Comparison of ENCODE assay signal across 17 cellular contexts in genomic region chr7:115559877-115560276, GRCh38.
A peak's percentile ranks its signal among the peaks of the same experiment; 100 is the strongest.
DNase-seq lines count a peak whose midpoint lies in the region; ATAC-seq and TF ChIP-seq lines count a peak whose summit lies in the region.
"Had no signal": no experiment of that assay in that cellular context is flagged by ENCODE, and none has a peak within 500 bp of the region (broad histone marks: within the 10 kb centered on the region; RNA-seq: fewer than 3 reads in every experiment).

No MANE protein-coding gene starts in this region.

- no peaks in the 10 kb centered on the region for H3K36me3 Mint-ChIP-seq in type B pancreatic cell
- H3K36me3 Mint-ChIP-seq: CD4-positive, CD25-positive, alpha-beta regulatory T cell; CD8-positive, alpha-beta T cell had no signal

- no peak overlapping the region for H3K27ac Mint-ChIP-seq in type B pancreatic cell
- H3K27ac Mint-ChIP-seq: B cell; CD4-positive, CD25-positive, alpha-beta regulatory T cell; CD8-positive, alpha-beta T cell had no signal

- DNase-seq in adipocyte (ENCODE audit: low read depth) (peak; percentile 69), fibroblast of peridontal ligament (ENCODE audit: extremely low read depth) (peak; percentile 82), type B pancreatic cell (ENCODE audit: extremely low spot score, unreplicated experiment) (no peak), T-helper 2 cell (no peak)
- DNase-seq: Caco-2; CD4-positive, CD25-positive, alpha-beta regulatory T cell; CD8-positive, alpha-beta T cell; DMS153; DND-41; GDM1; GOT3 had no signal

- ATAC-seq in HG02642 (IDR thresholded peaks at IDR 0.05; ENCODE audit: poor library complexity, unreplicated experiment) (no peak), GM19035 (IDR thresholded peaks at IDR 0.05; ENCODE audit: unreplicated experiment) (no peak)
- ATAC-seq: CD8-positive, alpha-beta T cell; GM12878 had no signal

- no peaks in the 10 kb centered on the region for H3K36me3 ChIP-seq in adipocyte (ENCODE audit: control insufficient read depth, insufficient read depth, low read length, severe bottlenecking)
- H3K36me3 ChIP-seq: BLaER1, HAP-1 had no signal

- no peaks in the 10 kb centered on the region for H3K4me1 Mint-ChIP-seq in type B pancreatic cell (ENCODE audit: unreplicated experiment)
- H3K4me1 Mint-ChIP-seq: B cell; CD4-positive, CD25-positive, alpha-beta regulatory T cell had no signal

- TF ChIP-seq CTCF in type B pancreatic cell (conservative IDR thresholded peaks at IDR 0.05) = peak; percentile 52

- no peak overlapping the region for H3K4me3 ChIP-seq in adipocyte (ENCODE audit: low read length)
- H3K4me3 ChIP-seq: BLaER1, GM12878, HAP-1 had no signal

- no peaks in the 10 kb centered on the region for H3K9me3 ChIP-seq in adipocyte (ENCODE audit: control insufficient read depth, low read length)
- H3K9me3 ChIP-seq: BLaER1, Caco-2, HAP-1 had no signal

- H3K27me3 Mint-ChIP-seq in type B pancreatic cell = no peaks in the 10 kb centered on the region
- H3K27me3 Mint-ChIP-seq: B cell; CD4-positive, CD25-positive, alpha-beta regulatory T cell had no signal

- H3K27me3 ChIP-seq in adipocyte (replicated peaks; ENCODE audit: control insufficient read depth, insufficient read depth, low read length) = no peaks in the 10 kb centered on the region
- H3K27me3 ChIP-seq: BLaER1 had no signal

- H3K4me3 Mint-ChIP-seq in type B pancreatic cell = no peak overlapping the region
- H3K4me3 Mint-ChIP-seq: B cell; CD4-positive, CD25-positive, alpha-beta regulatory T cell; CD8-positive, alpha-beta T cell had no signal

- no peaks in the 10 kb centered on the region for H3K9me3 Mint-ChIP-seq in type B pancreatic cell
- H3K9me3 Mint-ChIP-seq: CD8-positive, alpha-beta T cell had no signal

- no peak overlapping the region for H3K9ac ChIP-seq in adipocyte (ENCODE audit: low read length)
- H3K9ac ChIP-seq: BLaER1 had no signal

- H3K4me1 ChIP-seq in adipocyte (ENCODE audit: control insufficient read depth, insufficient read depth, low read length) = peaks cover 4% of the 10 kb centered on the region
- H3K4me1 ChIP-seq: BLaER1, Caco-2, HAP-1 had no signal

Comparison
In these comparisons a context has a peak if more than half of its experiments do, and no peak if none do; other contexts are left out.
1. DNase-seq: peak in adipocyte (single experiment) and fibroblast of peridontal ligament (single experiment); none in type B pancreatic cell (single experiment) and T-helper 2 cell (0 of 5).